8 cellular contexts compared by ENCODE assay signal in the genomic region with DNA sequence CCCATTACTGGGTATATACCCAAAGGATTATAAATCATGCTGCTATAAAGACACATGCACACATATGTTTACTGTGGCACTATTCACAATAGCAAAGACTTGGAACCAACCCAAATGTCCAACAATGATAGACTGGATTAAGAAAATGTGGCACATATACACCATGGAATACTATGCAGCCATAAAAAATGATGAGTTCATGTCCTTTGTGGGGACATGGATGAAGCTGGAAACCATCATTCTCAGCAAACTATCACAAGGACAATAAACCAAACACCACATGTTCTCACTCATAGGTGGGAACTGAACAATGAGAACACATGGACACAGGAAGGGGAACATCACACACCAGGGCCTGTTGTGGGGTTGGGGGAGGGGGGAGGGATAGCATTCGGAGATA. TPM values are rescaled to one million over a fixed set of nuclear protein-coding genes. Genes with fewer than 3 reads are reported as not detected.
DNase-seq lines count a peak whose midpoint lies in the region; TF ChIP-seq lines count a peak whose summit lies in the region.
"Not testable (repeated sequence)": the region's sequence is repeated elsewhere in the genome, so short reads cannot be mapped to it uniquely, and the experiment has no call there.
"Had no signal": no experiment of that assay in that cellular context is flagged by ENCODE, and none has a peak within 500 bp of the region (broad histone marks: within the 10 kb centered on the region; RNA-seq: fewer than 3 reads in every experiment).

No MANE protein-coding gene starts in this region.

- H3K36me3 ChIP-seq in HEK293 (ENCODE audit: control insufficient read depth in 2 of 2, insufficient read depth in 1 of 2, low read length in 2 of 2); left ventricle myocardium inferior; sigmoid colon: not testable (repeated sequence)

- peak overlapping the region; percentile 89 for H3K27ac ChIP-seq in C4-2B
- H3K27ac ChIP-seq in HEK293 (ENCODE audit: extremely low read depth, low read depth, low read length) = not testable (repeated sequence)
- H3K27ac ChIP-seq in VCaP = peak overlapping the region; percentile 98
- H3K27ac ChIP-seq in left ventricle myocardium inferior (replicated peaks) = peak overlapping the region; percentile 92
- H3K27ac ChIP-seq in sigmoid colon = peak overlapping the region in 3 of 4 donors; percentile 79 to 88 (median 84)

- H3K27me3 ChIP-seq in left ventricle myocardium inferior (ENCODE audit: low read depth); sigmoid colon: not testable (repeated sequence)

- TF ChIP-seq CTCF in C4-2B (conservative IDR thresholded peaks at IDR 0.05); HEK293 (tag by site-specific recombination; IDR thresholded peaks at IDR 0.05); VCaP (conservative IDR thresholded peaks at IDR 0.05); left ventricle myocardium inferior (IDR thresholded peaks at IDR 0.05; ENCODE audit: borderline replicate concordance); sigmoid colon (IDR thresholded peaks at IDR 0.05): not testable (repeated sequence)

- not testable (repeated sequence) for DNase-seq in left ventricle myocardium inferior, sigmoid colon

- CTCF ChIA-PET in HEK293 (lab: Yijun Ruan, JAX) = not testable (repeated sequence)

- WGBS in sigmoid colon, 2 donors = 92 to 96% methylated on average over 1 of the region's 1 CpG

- H3K4me3 ChIP-seq in HEK293 (ENCODE audit: low read depth, low read length); left ventricle myocardium inferior; sigmoid colon: not testable (repeated sequence)

- POLR2A ChIA-PET in HEK293 (lab: Yijun Ruan, JAX) = not testable (repeated sequence)

- not testable (repeated sequence) for H3K9me3 ChIP-seq in HEK293 (ENCODE audit: control insufficient read depth, insufficient read depth, low read depth, low read length); left ventricle myocardium inferior (replicated peaks); sigmoid colon

- intact Hi-C loops in left ventricle myocardium inferior (cut with micrococcal nuclease); sigmoid colon (cut with DNase I): not testable (repeated sequence)

- TF ChIP-seq EP300 in sigmoid colon (IDR thresholded peaks at IDR 0.05) = not testable (repeated sequence)

- not testable (repeated sequence) for TF ChIP-seq POLR2A in sigmoid colon (IDR thresholded peaks at IDR 0.05)

- not testable (repeated sequence) for H3K4me1 ChIP-seq in HEK293 (ENCODE audit: control insufficient read depth, insufficient read depth, low read length)
- H3K4me1 ChIP-seq in left ventricle myocardium inferior = peaks cover 43% of the 10 kb centered on the region
- peaks cover 0 to 54% (median 41%) of the 10 kb centered on the region in 4 donors for H3K4me1 ChIP-seq in sigmoid colon

TF ChIP-seq in HEK293, 187 proteins besides CTCF, POLR2A, EP300 and RAD21:
- TF ChIP-seq ZNF146 (tag by site-specific recombination; IDR thresholded peaks at IDR 0.05) = peak; percentile 97

RNA-seq across cellular contexts. Expression of a gene that starts 57.7 kb away (rescaled TPM):
- total RNA-seq in left ventricle myocardium inferior (846 TPM), sigmoid colon (100 to 1,000 TPM in 2 of 4 donors, 10 to 100 TPM in 2; 14.8 to 104 (median 60.7) TPM)
- 10 to 100 TPM in 1 of 3 donors, 1 to 10 TPM in 2; 6.5 to 71.1 (median 7.2) TPM for polyA plus RNA-seq in sigmoid colon
- total RNA-seq: CD4-positive, CD25-positive, alpha-beta regulatory T cell; CD8-positive, alpha-beta memory T cell; CD8-positive, alpha-beta T cell had no signal
- polyA plus RNA-seq: CD8-positive, alpha-beta memory T cell had no signal
